32 cellular contexts compared by ENCODE assay signal in the genomic region with DNA sequence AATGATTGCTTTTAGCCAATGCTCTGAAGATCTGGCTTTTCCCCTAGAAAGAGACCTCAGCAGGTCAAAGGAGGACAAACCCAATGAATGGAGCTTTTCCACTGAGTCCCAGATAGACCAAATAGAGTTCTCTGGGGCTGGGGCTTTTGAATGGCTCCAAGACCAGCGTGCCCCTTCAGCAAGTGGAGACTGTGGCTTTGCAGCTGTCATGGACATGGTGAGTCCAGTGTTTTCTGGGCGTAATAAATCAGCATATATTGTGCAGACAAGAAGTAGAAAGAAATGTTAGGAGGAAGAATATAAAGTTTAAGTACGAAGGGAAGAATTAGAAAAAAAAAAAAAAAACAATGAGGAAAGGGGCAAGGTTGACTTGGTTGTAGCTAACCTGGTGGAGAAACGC. TPM values are rescaled to one million over a fixed set of nuclear protein-coding genes. Genes with fewer than 3 reads are reported as not detected.
DNase-seq lines count a peak whose midpoint lies in the region; ATAC-seq, FAIRE-seq and TF ChIP-seq lines count a peak whose summit lies in the region.
"Had no signal": no experiment of that assay in that cellular context is flagged by ENCODE, and none has a peak within 500 bp of the region (broad histone marks: within the 10 kb centered on the region; RNA-seq: fewer than 3 reads in every experiment).

No MANE protein-coding gene starts in this region.

- POLR2A ChIA-PET in Caco-2 (lab: Charles Lee) = interaction anchor here (0.6 kb wide), 1 partner anchor 128 kb away, joined by 6 read pairs; no protein-coding TSS in a partner anchor
- POLR2A ChIA-PET in naive thymus-derived CD8-positive, alpha-beta T cell (lab: Charles Lee) = no interaction called here

- no peak overlapping the region for H3K27ac ChIP-seq in pancreas
- H3K27ac ChIP-seq: adrenal gland, brain microvascular endothelial cell, neural progenitor cell, right lobe of liver had no signal

- H3K27me3 ChIP-seq in Caco-2 (replicated peaks; ENCODE audit: control insufficient read depth, insufficient read depth, low read length) = peaks cover 13% of the 10 kb centered on the region
- peaks cover 0 to 26% (median 5%) of the 10 kb centered on the region in 4 donors for H3K27me3 ChIP-seq in pancreas

- peaks cover 17% of the 10 kb centered on the region for H3K9me3 Mint-ChIP-seq in T-helper 2 cell treated with Interferon-gamma antibody and Interleukin-4, amounts not matched to agents 5 μg/mL and 100 μg/mL, for 36 hours
- H3K9me3 Mint-ChIP-seq in Caco-2 (ENCODE audit: unreplicated experiment) = no peaks in the 10 kb centered on the region
- H3K9me3 Mint-ChIP-seq in naive thymus-derived CD8-positive, alpha-beta T cell = peaks cover 5 to 19% (median 13%) of the 10 kb centered on the region in 9 donors

- no peak overlapping the region for H3K27ac Mint-ChIP-seq in T-helper 2 cell treated with Interferon-gamma antibody and Interleukin-4, amounts not matched to agents 5 μg/mL and 100 μg/mL, for 36 hours
- H3K27ac Mint-ChIP-seq in Caco-2 (ENCODE audit: unreplicated experiment) = no peak overlapping the region
- H3K27ac Mint-ChIP-seq in T-helper 17 cell = peak overlapping the region; percentile 74
- no peak overlapping the region for H3K27ac Mint-ChIP-seq in naive thymus-derived CD8-positive, alpha-beta T cell
- H3K27ac Mint-ChIP-seq: activated CD4-positive, alpha-beta memory T cell treated with anti-CD3 and anti-CD28 coated beads for 36 hours; neural progenitor cell had no signal

- H3K9me3 ChIP-seq in Caco-2 (no peaks in the 10 kb centered on the region), T-helper 17 cell (ENCODE audit: control insufficient read depth, low read length, poor library complexity, severe bottlenecking) (peaks cover 8% of the 10 kb centered on the region), pancreas (no peaks in the 10 kb centered on the region)
- H3K9me3 ChIP-seq: adrenal gland, right lobe of liver had no signal

- WGBS in pancreas, 2 donors = 56 to 60% methylated on average over 4 of the region's 4 CpGs

- H3K36me3 ChIP-seq in Caco-2 (ENCODE audit: control insufficient read depth, insufficient read depth, low read length) (no peaks in the 10 kb centered on the region), pancreas (no peaks in the 10 kb centered on the region)
- H3K36me3 ChIP-seq: adrenal gland, brain microvascular endothelial cell, neural progenitor cell, right lobe of liver had no signal

- H3K4me3 Mint-ChIP-seq in T-helper 2 cell treated with Interferon-gamma antibody and Interleukin-4, amounts not matched to agents 5 μg/mL and 100 μg/mL, for 36 hours = peak overlapping the region; percentile 90
- H3K4me3 Mint-ChIP-seq in Caco-2 (ENCODE audit: unreplicated experiment) (peak overlapping the region; percentile 72), T-helper 17 cell (peak overlapping the region; percentile 91)
- peak overlapping the region in 8 of 10 donors; percentile 73 to 90 (median 82) for H3K4me3 Mint-ChIP-seq in naive thymus-derived CD8-positive, alpha-beta T cell

- peaks cover 94% of the 10 kb centered on the region for H3K27me3 Mint-ChIP-seq in T-helper 2 cell treated with Interferon-gamma antibody and Interleukin-4, amounts not matched to agents 5 μg/mL and 100 μg/mL, for 36 hours (ENCODE audit: low read depth)
- H3K27me3 Mint-ChIP-seq in Caco-2 (ENCODE audit: insufficient read depth, unreplicated experiment) (peaks cover 45% of the 10 kb centered on the region), T-helper 17 cell (peaks cover 81% of the 10 kb centered on the region)
- peaks cover 58 to 100% (median 86%) of the 10 kb centered on the region in 5 donors for H3K27me3 Mint-ChIP-seq in naive thymus-derived CD8-positive, alpha-beta T cell

- DNase-seq in T-helper 2 cell treated with Interferon-gamma antibody and Interleukin-4, amounts not matched to agents 5 μg/mL and 100 μg/mL, for 36 hours (ENCODE audit: low spot score) = no peak
- DNase-seq in T-helper 2 cell (no peak), Caco-2 (no peak), T-helper 17 cell (no peak), pancreas (no peak), amniotic stem cell (lab: John Stamatoyannopoulos, UW) (no peak), left ventricle myocardium superior (no peak)
- DNase-seq in naive thymus-derived CD8-positive, alpha-beta T cell = no peak
- DNase-seq: 8988T; activated gamma-delta T cell; activated T-cell treated with anti-CD3 and anti-CD28 coated beads, Interleukin-2, amount 50 U/mL, for 1 hour; brain microvascular endothelial cell; GDM1; islet precursor cell; NCI-H1048; NCI-H1694; NCI-H446 treated with DMSO at 0.1 percent for 48 hours; OCI-M1; posterior cingulate gyrus; right lobe of liver; stimulated activated CD4-positive, alpha-beta T cell treated with anti-CD3 and anti-CD28 coated beads, Interleukin-12 subunit alpha, Interleukin-12 subunit beta, amount 100 ng/mL, for 4 hours; stimulated activated CD4-positive, alpha-beta T cell treated with anti-CD3 and anti-CD28 coated beads, Interleukin-4, amount 100 ng/mL, for 1 hour had no signal

- peaks cover 30% of the 10 kb centered on the region for H3K4me1 Mint-ChIP-seq in T-helper 2 cell treated with Interferon-gamma antibody and Interleukin-4, amounts not matched to agents 5 μg/mL and 100 μg/mL, for 36 hours (ENCODE audit: low read depth)
- H3K4me1 Mint-ChIP-seq in Caco-2 (ENCODE audit: low read depth, unreplicated experiment) = peaks cover 11% of the 10 kb centered on the region
- H3K4me1 Mint-ChIP-seq in T-helper 17 cell = peaks cover 26% of the 10 kb centered on the region
- H3K4me1 Mint-ChIP-seq in naive thymus-derived CD8-positive, alpha-beta T cell = peaks cover 23 to 35% (median 33%) of the 10 kb centered on the region in 4 donors

- no TSS peak for BruUV-seq in Caco-2 (replicated peaks; lab: Mats Ljungman, UMichigan)

- peaks cover 9% of the 10 kb centered on the region for H3K36me3 Mint-ChIP-seq in T-helper 2 cell treated with Interferon-gamma antibody and Interleukin-4, amounts not matched to agents 5 μg/mL and 100 μg/mL, for 36 hours (ENCODE audit: low read depth)
- no peaks in the 10 kb centered on the region for H3K36me3 Mint-ChIP-seq in Caco-2 (ENCODE audit: insufficient read depth, unreplicated experiment)
- peaks cover 10% of the 10 kb centered on the region for H3K36me3 Mint-ChIP-seq in T-helper 17 cell (ENCODE audit: low read depth)
- H3K36me3 Mint-ChIP-seq in naive thymus-derived CD8-positive, alpha-beta T cell = peaks cover 8 to 12% (median 11%) of the 10 kb centered on the region in 3 donors
- H3K36me3 Mint-ChIP-seq: CD4-positive, CD25-positive, alpha-beta regulatory T cell had no signal

- ATAC-seq in T-helper 17 cell (no peak), pancreas (no peak), left ventricle myocardium superior (no peak)
- ATAC-seq in naive thymus-derived CD8-positive, alpha-beta T cell = no peak
- ATAC-seq: Right ventricle myocardium inferior had no signal

- CTCF ChIA-PET in Caco-2 (lab: Charles Lee) = no interaction called here

- TF ChIP-seq CTCF in Caco-2 (IDR thresholded peaks at IDR 0.05; ENCODE audit: insufficient read depth in 1 of 2, low read depth in 1 of 2, low read length in 1 of 2, severe bottlenecking in 1 of 2, unreplicated experiment in 1 of 2) = no peak
- TF ChIP-seq CTCF in pancreas (IDR thresholded peaks at IDR 0.05) = no peak

- intact Hi-C loops in Caco-2 (cut with micrococcal nuclease; ENCODE audit: unreplicated experiment) (no loop called here), pancreas (cut with DNase I) (no loop called here), left ventricle myocardium superior (cut with micrococcal nuclease) (no loop called here)

- H3K4me1 ChIP-seq in Caco-2 (no peaks in the 10 kb centered on the region; the same call in 1 of the 2 replicates), pancreas (peaks cover 7 to 16% (median 12%) of the 10 kb centered on the region in 3 donors)
- H3K4me1 ChIP-seq: neural progenitor cell had no signal

- no peak for FAIRE-seq in pancreas (lab: Jason Lieb, UNC)
- FAIRE-seq: H54, HepG2 had no signal

- no peak overlapping the region for H3K4me3 ChIP-seq in Caco-2 (ENCODE audit: low read depth, low read length)
- H3K4me3 ChIP-seq in pancreas = no peak overlapping the region
- H3K4me3 ChIP-seq: adrenal gland, right lobe of liver had no signal

RNA-seq across cellular contexts. Expression of a gene that starts 28.1 kb away (rescaled TPM):
- 5.4 and 7.7 TPM in 2 replicates for total RNA-seq in Caco-2 (2022)
- total RNA-seq in T-helper 17 cell = under 1 TPM in 1 of 2 donors, not detected in 1; 0.20 TPM
- under 1 TPM in 1 of 2 experiments, not detected in 1; 0.16 TPM for total RNA-seq in naive thymus-derived CD8-positive, alpha-beta T cell
- not detected for polyA plus RNA-seq in naive thymus-derived CD8-positive, alpha-beta T cell
- total RNA-seq in pancreas = 1 to 10 TPM in 1 of 6 donors, under 1 TPM in 3, not detected in 2; 0.04 to 1.3 (median 0.09) TPM
- under 1 TPM in 1 of 2 donors, not detected in 1; 0.02 TPM for polyA plus RNA-seq in pancreas
- 0.17 TPM for total RNA-seq in left ventricle myocardium superior
- polyA plus RNA-seq: CD4-positive, CD25-positive, alpha-beta regulatory T cell had no signal

RNA-seq across cellular contexts. Expression of a gene that starts 33.5 kb away (rescaled TPM):
- total RNA-seq in Caco-2 (2022) (not detected in 2 replicates), T-helper 17 cell (not detected), pancreas (under 1 TPM in 2 of 6 donors, not detected in 4; 0.46 to 0.53 TPM), left ventricle myocardium superior (not detected)
- not detected for total RNA-seq in naive thymus-derived CD8-positive, alpha-beta T cell
- not detected for polyA plus RNA-seq in naive thymus-derived CD8-positive, alpha-beta T cell
- polyA plus RNA-seq in pancreas = not detected
- total RNA-seq: activated CD4-positive, alpha-beta memory T cell treated with anti-CD3 and anti-CD28 coated beads for 36 hours; adrenal gland; CD4-positive, CD25-positive, alpha-beta regulatory T cell; chondrocyte; glomerular endothelial cell; HepG2; right lobe of liver; Right ventricle myocardium inferior; ureter had no signal
- polyA plus RNA-seq: adrenal gland; CD4-positive, CD25-positive, alpha-beta regulatory T cell; HepG2 had no signal

RNA-seq across cellular contexts. Expression of a gene that starts 50.0 kb away (rescaled TPM):
- total RNA-seq in Caco-2 (2022) (4.8 and 4.9 TPM in 2 replicates), T-helper 17 cell (1 to 10 TPM; 2.8 to 3.7 TPM), pancreas (under 1 TPM in 3 of 6 donors, not detected in 3; 0.25 to 0.37 (median 0.34) TPM), left ventricle myocardium superior (0.84 TPM)
- total RNA-seq in naive thymus-derived CD8-positive, alpha-beta T cell = not detected
- under 1 TPM in 2 of 3 donors, not detected in 1; 0.37 to 0.41 TPM for polyA plus RNA-seq in naive thymus-derived CD8-positive, alpha-beta T cell
- under 1 TPM; 0.19 TPM for polyA plus RNA-seq in pancreas
- total RNA-seq: HepG2 had no signal
- polyA plus RNA-seq: HepG2 had no signal
